In genomic region chr19:7535993-7536685, GRCh38 we compare ENCODE assay signal across 8 cellular contexts. TPM values are rescaled to one million over a fixed set of nuclear protein-coding genes. Genes with fewer than 3 reads are reported as not detected.
DNase-seq lines count a peak whose midpoint lies in the region; ATAC-seq, FAIRE-seq and TF ChIP-seq lines count a peak whose summit lies in the region.

No MANE protein-coding gene starts in this region.

- POLR2A ChIA-PET in A673 (lab: Charles Lee; ENCODE audit: low non-redundant PET) = no interaction called here

- no peaks in the 10 kb centered on the region for H3K9me3 Mint-ChIP-seq in H9
- H3K9me3 Mint-ChIP-seq in activated naive CD8-positive, alpha-beta T cell treated with anti-CD3 and anti-CD28 coated beads for 36 hours = no peaks in the 10 kb centered on the region

- intact Hi-C loops in A673 (cut with micrococcal nuclease; ENCODE audit: unreplicated experiment) = loop anchor here (10.0 kb wide), 1 partner anchor 141 kb away; no protein-coding TSS in a partner anchor

- H3K23me2 ChIP-seq in H9 (ENCODE audit: insufficient read length, low read depth, low read length, poor library complexity, severe bottlenecking) = peaks cover 4% of the 10 kb centered on the region

- no peak overlapping the region for H3K14ac ChIP-seq in H9 (ENCODE audit: insufficient read depth, low read length)

- H3K27me3 ChIP-seq in A673 (replicated peaks; ENCODE audit: insufficient read depth, low read depth, low read length, poor library complexity) = no peaks in the 10 kb centered on the region
- no peaks in the 10 kb centered on the region for H3K27me3 ChIP-seq in H9 (ENCODE audit: insufficient read depth, low read length)
- no peaks in the 10 kb centered on the region for H3K27me3 ChIP-seq in keratinocyte (ENCODE audit: control insufficient read depth, extremely low read depth, insufficient read depth, low read length)
- H3K27me3 ChIP-seq in thymus (ENCODE audit: control insufficient read depth, insufficient read depth) = no peaks in the 10 kb centered on the region

- no peaks in the 10 kb centered on the region for H3K79me1 ChIP-seq in H9 (ENCODE audit: insufficient read depth, low read depth, low read length, poor library complexity, severe bottlenecking)

- CTCF ChIA-PET in A673 (lab: Charles Lee) = no interaction called here

- TF ChIP-seq CTCF in A673 (conservative IDR thresholded peaks at IDR 0.05; ENCODE audit: low read depth, low read length) (no peak), H9 (conservative IDR thresholded peaks at IDR 0.05) (no peak), keratinocyte (optimal IDR thresholded peaks at IDR 0.05 in 1 of 3, IDR thresholded peaks at IDR 0.05 in 1 of 3, conservative IDR thresholded peaks at IDR 0.05 in 1 of 3; ENCODE audit: extremely low read depth in 1 of 3, insufficient read depth in 2 of 3, low read length in 3 of 3) (peak in 1 of 3 experiments; percentile 5)

- peak overlapping the region; percentile 53 for H3K18ac ChIP-seq in H9 (ENCODE audit: insufficient read length, low read depth, low read length)

- peaks cover 8 to 26% (median 21%) of the 10 kb centered on the region in 3 experiments; a peak in 6 of 7 replicates for H3K36me3 Mint-ChIP-seq in H9 (ENCODE audit: insufficient read depth in 1 of 3, low read depth in 3 of 3)
- H3K36me3 Mint-ChIP-seq in activated naive CD8-positive, alpha-beta T cell treated with anti-CD3 and anti-CD28 coated beads for 36 hours = peaks cover 2% of the 10 kb centered on the region

- ATAC-seq in GM18517 (IDR thresholded peaks at IDR 0.05; ENCODE audit: unreplicated experiment) = no peak

- H3T11ph ChIP-seq in H9 (ENCODE audit: low read length) = no peak overlapping the region

- no peak overlapping the region for H4K91ac ChIP-seq in H9 (ENCODE audit: insufficient read length, low read depth, low read length)

- BruUV-seq in A673 (replicated peaks; lab: Mats Ljungman, UMichigan) = no TSS peak

- dilution Hi-C loops in keratinocyte (cut with MboI; ENCODE audit: extremely low pct_ligation_motif_present, low sequenced_read_pairs) = no loop called here

- no peak overlapping the region for H2AFZ ChIP-seq in H9 (ENCODE audit: low read length)
- H2AFZ ChIP-seq in keratinocyte (ENCODE audit: control insufficient read depth, low read length) = peak overlapping the region; percentile 90

- no peak overlapping the region for H3K56ac ChIP-seq in H9 (ENCODE audit: insufficient read length, low read depth, low read length)

- H3K4me1 ChIP-seq in A673 (ENCODE audit: insufficient read depth, low read length, poor library complexity, severe bottlenecking) (no peaks in the 10 kb centered on the region), H9 (ENCODE audit: insufficient read depth, low read length) (peaks cover 2% of the 10 kb centered on the region; the same call in 1 of the 2 replicates), keratinocyte (ENCODE audit: control insufficient read depth, extremely low read depth, insufficient read depth, low read length) (peaks cover 6% of the 10 kb centered on the region), thymus (ENCODE audit: control insufficient read depth, insufficient read depth, low read length) (no peaks in the 10 kb centered on the region)

- H3K79me2 ChIP-seq in H9 (ENCODE audit: insufficient read depth, low read length) = no peaks in the 10 kb centered on the region
- peaks cover 1% of the 10 kb centered on the region for H3K79me2 ChIP-seq in keratinocyte (ENCODE audit: control insufficient read depth, insufficient read depth, low read length)

- no peak overlapping the region for H2BK15ac ChIP-seq in H9 (ENCODE audit: low read depth, low read length)

- H3K9me3 ChIP-seq in A673 (ENCODE audit: low read depth, low read length, poor library complexity, severe bottlenecking) = no peaks in the 10 kb centered on the region
- no peaks in the 10 kb centered on the region for H3K9me3 ChIP-seq in H9 (ENCODE audit: control insufficient read depth, low read depth, low read length)
- H3K9me3 ChIP-seq in keratinocyte (ENCODE audit: control insufficient read depth, low read depth, low read length) = no peaks in the 10 kb centered on the region
- no peaks in the 10 kb centered on the region for H3K9me3 ChIP-seq in thymus (ENCODE audit: control insufficient read depth)

- FAIRE-seq in keratinocyte (lab: Jason Lieb, UNC) = no peak

- no peak overlapping the region for H2BK120ac ChIP-seq in H9 (ENCODE audit: low read depth, low read length, poor library complexity, severe bottlenecking)

- no peak overlapping the region for H2BK12ac ChIP-seq in H9 (ENCODE audit: insufficient read length, low read depth, low read length)

- WGBS in H9 (ENCODE audit: extremely low coverage, insufficient read length, low lambda C conversion rate) = no CpG with 5 or more reads among the region's 30 CpGs
- WGBS in thymus = 23% methylated on average over 30 of the region's 30 CpGs

- H3K23ac ChIP-seq in H9 (ENCODE audit: insufficient read length, low read depth, low read length) = no peak overlapping the region

- H4K20me1 ChIP-seq in H9 (ENCODE audit: control insufficient read depth, insufficient read depth, insufficient read length) = peaks cover 2% of the 10 kb centered on the region
- H4K20me1 ChIP-seq in keratinocyte (ENCODE audit: control insufficient read depth, extremely low read depth, insufficient read depth, low read length) = no peaks in the 10 kb centered on the region

- peak overlapping the region in 1 of 3 experiments; percentile 45; a peak in 1 of 7 replicates for H3K27ac Mint-ChIP-seq in H9
- H3K27ac Mint-ChIP-seq in activated naive CD8-positive, alpha-beta T cell treated with anti-CD3 and anti-CD28 coated beads for 36 hours = peak overlapping the region; percentile 92

- H3K4me1 Mint-ChIP-seq in H9 = peaks cover 5 to 6% of the 10 kb centered on the region in 2 experiments
- peaks cover 16% of the 10 kb centered on the region for H3K4me1 Mint-ChIP-seq in activated naive CD8-positive, alpha-beta T cell treated with anti-CD3 and anti-CD28 coated beads for 36 hours

- in situ Hi-C loops in G401 (cut with HindIII; ENCODE audit: low sequenced_read_pairs) = no loop called here

- peak overlapping the region; percentile 86 to 97 for H3K4me3 Mint-ChIP-seq in H9
- peak overlapping the region; percentile 95 for H3K4me3 Mint-ChIP-seq in activated naive CD8-positive, alpha-beta T cell treated with anti-CD3 and anti-CD28 coated beads for 36 hours

- H4K5ac ChIP-seq in H9 (ENCODE audit: insufficient read length, low read depth, low read length) = no peak overlapping the region

- H3K9ac ChIP-seq in H9 (ENCODE audit: extremely low read depth, insufficient read length, low read length) (no peak overlapping the region), keratinocyte (ENCODE audit: control insufficient read depth, extremely low read depth, insufficient read depth, low read length) (peak overlapping the region; percentile 73)

- DNase-seq in A673 (ENCODE audit: low spot score) = no peak
- DNase-seq in H9 = peak; percentile 62
- DNase-seq in activated naive CD8-positive, alpha-beta T cell treated with anti-CD3 and anti-CD28 coated beads for 36 hours = no peak
- no peak for DNase-seq in keratinocyte (ENCODE audit: low read depth, low spot score)
- DNase-seq in cerebellar cortex (ENCODE audit: low spot score) = no peak
- DNase-seq in G401 (ENCODE audit: low spot score) = no peak

- peak overlapping the region; percentile 74 for H3K4me2 ChIP-seq in H9 (ENCODE audit: insufficient read depth, insufficient read length, low read length)
- H3K4me2 ChIP-seq in keratinocyte (ENCODE audit: control insufficient read depth, extremely low read depth, insufficient read depth, low read depth, low read length) = peak overlapping the region; percentile 85

- H3K36me3 ChIP-seq in A673 (ENCODE audit: insufficient read depth, low read length, poor library complexity, severe bottlenecking) (no peaks in the 10 kb centered on the region), keratinocyte (ENCODE audit: control insufficient read depth in 2 of 2, extremely low read depth in 1 of 2, insufficient read depth in 2 of 2, low read length in 2 of 2) (peaks cover 4 to 18% of the 10 kb centered on the region in 2 experiments), thymus (ENCODE audit: control insufficient read depth, insufficient read depth) (peaks cover 22% of the 10 kb centered on the region)

- H3K4me3 ChIP-seq in A673 (ENCODE audit: low read depth, low read length, poor library complexity, severe bottlenecking) = peak overlapping the region; percentile 73
- peak overlapping the region; percentile 89 to 98 (median 89) for H3K4me3 ChIP-seq in keratinocyte (ENCODE audit: control insufficient read depth in 2 of 3, extremely low read depth in 1 of 3, insufficient read depth in 2 of 3, low read depth in 1 of 3, low read length in 3 of 3)
- peak overlapping the region; percentile 80 for H3K4me3 ChIP-seq in thymus (ENCODE audit: low read length)

- H3K4ac ChIP-seq in H9 (ENCODE audit: low read depth, low read length) = no peak overlapping the region

- H2AK5ac ChIP-seq in H9 (ENCODE audit: insufficient read length, low read length) = no peak overlapping the region

- no peak overlapping the region for H2BK20ac ChIP-seq in H9 (ENCODE audit: low read depth, low read length, poor library complexity, severe bottlenecking)

- H3K9me1 ChIP-seq in keratinocyte (ENCODE audit: control insufficient read depth, extremely low read depth, insufficient read depth, low read length) = no peaks in the 10 kb centered on the region

- no peak overlapping the region for H4K8ac ChIP-seq in H9 (replicated peaks; ENCODE audit: insufficient read length, low read depth, low read length)

- H2BK5ac ChIP-seq in H9 (ENCODE audit: insufficient read length, low read length) = no peak overlapping the region

- peak overlapping the region; percentile 87 for H3K27ac ChIP-seq in A673 (ENCODE audit: low read depth, low read length, poor library complexity, severe bottlenecking)
- H3K27ac ChIP-seq in H9 (ENCODE audit: insufficient read length, low read depth, low read length) = no peak overlapping the region
- peak overlapping the region; percentile 49 for H3K27ac ChIP-seq in keratinocyte (ENCODE audit: control insufficient read depth, insufficient read depth, low read length)
- peak overlapping the region; percentile 43 for H3K27ac ChIP-seq in thymus (ENCODE audit: low read depth)

- H3K27me3 Mint-ChIP-seq in H9 (ENCODE audit: low read depth) = no peaks in the 10 kb centered on the region
- no peaks in the 10 kb centered on the region for H3K27me3 Mint-ChIP-seq in activated naive CD8-positive, alpha-beta T cell treated with anti-CD3 and anti-CD28 coated beads for 36 hours

RNA-seq across cellular contexts. Expression of gene PNPLA6, which starts 0.6 kb away (rescaled TPM):
- total RNA-seq in A673 (2021) (70.4 and 73.9 TPM in 2 replicates), H9 (2021) (130 and 135 TPM in 2 replicates)
- total RNA-seq in activated naive CD8-positive, alpha-beta T cell treated with anti-CD3 and anti-CD28 coated beads for 36 hours = 10 to 100 TPM; 67.8 to 68.5 TPM
- polyA plus RNA-seq in keratinocyte (22.4 to 40.0 TPM (median 33.1 TPM) in 3 replicates), thymus (75.3 TPM)
- polyA plus RNA-seq in keratinocyte (2011; ENCODE audit: low read depth) = 48.9 TPM
- polyA plus RNA-seq in keratinocyte (2011; cell fraction: cytosol; rRNA removed) = 14.2 and 33.3 TPM in 2 replicates
- 103 and 119 TPM in 2 replicates for polyA plus RNA-seq in keratinocyte (2011; cell fraction: nucleus; rRNA removed)
- polyA plus RNA-seq in keratinocyte (2012; ENCODE audit: low replicate concordance) = 51.8 and 72.6 TPM in 2 replicates
- polyA minus RNA-seq in keratinocyte = 44.1 to 127 TPM (median 58.7 TPM) in 3 replicates
- polyA minus RNA-seq in keratinocyte (2011; cell fraction: cytosol; rRNA and poly(A)+ RNA removed) = 151 TPM
- polyA minus RNA-seq in keratinocyte (2011; cell fraction: nucleus; rRNA and poly(A)+ RNA removed) = 148 and 178 TPM in 2 replicates
- 74.6 and 97.9 TPM in 2 replicates for total RNA-seq in G401 (2014; rRNA removed; shearing (Covaris generic))

RNA-seq across cellular contexts. Expression of gene MCOLN1, which starts 13.7 kb away (rescaled TPM):
- total RNA-seq in A673 (2021) (25.7 and 28.4 TPM in 2 replicates), H9 (2021) (15.7 and 18.7 TPM in 2 replicates)
- total RNA-seq in activated naive CD8-positive, alpha-beta T cell treated with anti-CD3 and anti-CD28 coated beads for 36 hours = 10 to 100 TPM; 12.3 to 12.4 TPM
- polyA plus RNA-seq in keratinocyte (14.0 to 36.0 TPM (median 15.5 TPM) in 3 replicates), thymus (41.0 TPM)
- 10.8 TPM for polyA plus RNA-seq in keratinocyte (2011; ENCODE audit: low read depth)
- 12.0 and 20.2 TPM in 2 replicates for polyA plus RNA-seq in keratinocyte (2011; cell fraction: cytosol; rRNA removed)
- 41.1 and 43.9 TPM in 2 replicates for polyA plus RNA-seq in keratinocyte (2011; cell fraction: nucleus; rRNA removed)
- polyA plus RNA-seq in keratinocyte (2012; ENCODE audit: low replicate concordance) = 11.9 and 14.5 TPM in 2 replicates
- 32.7 to 52.6 TPM (median 51.8 TPM) in 3 replicates for polyA minus RNA-seq in keratinocyte
- polyA minus RNA-seq in keratinocyte (2011; cell fraction: cytosol; rRNA and poly(A)+ RNA removed) = 29.5 TPM
- polyA minus RNA-seq in keratinocyte (2011; cell fraction: nucleus; rRNA and poly(A)+ RNA removed) = 12.1 and 18.9 TPM in 2 replicates
- 6.2 and 16.9 TPM in 2 replicates for total RNA-seq in G401 (2014; rRNA removed; shearing (Covaris generic))

RNA-seq across cellular contexts. Expression of gene ZNF358, which starts 20.2 kb away (rescaled TPM):
- total RNA-seq in A673 (2021) (44.1 and 48.2 TPM in 2 replicates), H9 (2021) (40.5 and 41.5 TPM in 2 replicates)
- total RNA-seq in activated naive CD8-positive, alpha-beta T cell treated with anti-CD3 and anti-CD28 coated beads for 36 hours = 1 to 10 TPM; 6.5 to 7.3 TPM
- polyA plus RNA-seq in keratinocyte (8.5 to 15.9 TPM (median 10.0 TPM) in 3 replicates), thymus (23.5 TPM)
- 0.91 TPM for polyA plus RNA-seq in keratinocyte (2011; ENCODE audit: low read depth)
- 9.9 and 18.9 TPM in 2 replicates for polyA plus RNA-seq in keratinocyte (2011; cell fraction: cytosol; rRNA removed)
- 5.9 and 7.7 TPM in 2 replicates for polyA plus RNA-seq in keratinocyte (2011; cell fraction: nucleus; rRNA removed)
- 8.9 and 16.6 TPM in 2 replicates for polyA plus RNA-seq in keratinocyte (2012; ENCODE audit: low replicate concordance)
- 7.0 to 32.7 TPM (median 8.7 TPM) in 3 replicates for polyA minus RNA-seq in keratinocyte
- 29.5 TPM for polyA minus RNA-seq in keratinocyte (2011; cell fraction: cytosol; rRNA and poly(A)+ RNA removed)
- 2.9 and 3.4 TPM in 2 replicates for polyA minus RNA-seq in keratinocyte (2011; cell fraction: nucleus; rRNA and poly(A)+ RNA removed)
- total RNA-seq in G401 (2014; rRNA removed; shearing (Covaris generic)) = 25.3 and 40.1 TPM in 2 replicates

RNA-seq across cellular contexts. Expression of gene PEX11G, which starts 47.3 kb away (rescaled TPM):
- 1.1 and 1.9 TPM in 2 replicates for total RNA-seq in A673 (2021)
- 2.4 and 2.8 TPM in 2 replicates for total RNA-seq in H9 (2021)
- 1 to 10 TPM in 1 of 2 experiments, under 1 TPM in 1; 0.82 to 1.5 TPM for total RNA-seq in activated naive CD8-positive, alpha-beta T cell treated with anti-CD3 and anti-CD28 coated beads for 36 hours
- 1.1 to 2.7 TPM (median 1.3 TPM) in 3 replicates for polyA plus RNA-seq in keratinocyte
- 0.46 TPM for polyA plus RNA-seq in keratinocyte (2011; ENCODE audit: low read depth)
- 0.75 and 2.6 TPM in 2 replicates for polyA plus RNA-seq in keratinocyte (2011; cell fraction: cytosol; rRNA removed)
- 1.0 and 1.9 TPM in 2 replicates for polyA plus RNA-seq in keratinocyte (2011; cell fraction: nucleus; rRNA removed)
- 1.5 and 2.2 TPM in 2 replicates for polyA plus RNA-seq in keratinocyte (2012; ENCODE audit: low replicate concordance)
- 0.45 to 3.2 TPM (median 0.99 TPM) in 3 replicates for polyA minus RNA-seq in keratinocyte
- 4.0 TPM for polyA minus RNA-seq in keratinocyte (2011; cell fraction: cytosol; rRNA and poly(A)+ RNA removed)
- polyA minus RNA-seq in keratinocyte (2011; cell fraction: nucleus; rRNA and poly(A)+ RNA removed) = 0.84 and 1.2 TPM in 2 replicates
- 4.8 TPM for polyA plus RNA-seq in thymus
- total RNA-seq in G401 (2014; rRNA removed; shearing (Covaris generic)) = 3.5 and 6.6 TPM in 2 replicates

RNA-seq across cellular contexts. Expression of gene CAMSAP3, which starts 59.5 kb away (rescaled TPM):
- total RNA-seq in A673 (2021) (1.2 and 3.4 TPM in 2 replicates), H9 (2021) (28.4 and 31.3 TPM in 2 replicates)
- total RNA-seq in activated naive CD8-positive, alpha-beta T cell treated with anti-CD3 and anti-CD28 coated beads for 36 hours = under 1 TPM; 0.50 to 0.52 TPM
- polyA plus RNA-seq in keratinocyte (2.4 to 6.1 TPM (median 5.0 TPM) in 3 replicates), thymus (2.5 TPM)
- 10.7 TPM for polyA plus RNA-seq in keratinocyte (2011; ENCODE audit: low read depth)
- 1.9 and 4.6 TPM in 2 replicates for polyA plus RNA-seq in keratinocyte (2011; cell fraction: cytosol; rRNA removed)
- 14.2 and 16.3 TPM in 2 replicates for polyA plus RNA-seq in keratinocyte (2011; cell fraction: nucleus; rRNA removed)
- 8.3 and 18.0 TPM in 2 replicates for polyA plus RNA-seq in keratinocyte (2012; ENCODE audit: low replicate concordance)
- polyA minus RNA-seq in keratinocyte = 2.4 to 7.1 TPM (median 4.0 TPM) in 3 replicates
- polyA minus RNA-seq in keratinocyte (2011; cell fraction: cytosol; rRNA and poly(A)+ RNA removed) = 9.8 TPM
- 10.3 and 11.2 TPM in 2 replicates for polyA minus RNA-seq in keratinocyte (2011; cell fraction: nucleus; rRNA and poly(A)+ RNA removed)
- total RNA-seq in G401 (2014; rRNA removed; shearing (Covaris generic)) = 3.3 and 4.8 TPM in 2 replicates
